Comparison of ENCODE assay signal across 28 cellular contexts in the genomic region with DNA sequence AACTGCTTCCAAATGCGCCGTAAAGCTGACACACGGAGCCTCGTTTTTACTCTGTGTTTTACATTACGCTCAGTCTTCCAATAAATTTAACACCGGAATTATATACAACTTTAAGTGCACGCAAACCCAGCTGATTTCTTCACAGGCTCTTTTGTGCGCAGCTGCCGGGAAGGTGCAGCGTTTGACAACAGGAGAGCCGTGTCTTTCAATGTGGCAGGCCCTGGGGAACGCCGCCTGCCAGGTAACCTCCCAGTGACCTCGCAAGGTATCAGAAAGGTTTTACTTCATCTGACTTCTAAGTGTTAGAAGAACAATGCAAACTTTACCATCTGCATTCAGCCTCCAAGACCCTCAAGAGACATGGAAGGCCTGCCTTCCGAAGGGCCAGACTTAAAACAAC. TPM values are rescaled to one million over a fixed set of nuclear protein-coding genes. Genes with fewer than 3 reads are reported as not detected.
DNase-seq lines count a peak whose midpoint lies in the region; ATAC-seq, FAIRE-seq and TF ChIP-seq lines count a peak whose summit lies in the region.
"Had no signal": no experiment of that assay in that cellular context is flagged by ENCODE, and none has a peak within 500 bp of the region (broad histone marks: within the 10 kb centered on the region; RNA-seq: fewer than 3 reads in every experiment).

No MANE protein-coding gene starts in this region.

- no peak for TF ChIP-seq RAD21 in HepG2 (CRISPR knock-in tag; IDR thresholded peaks at IDR 0.05)

- no peaks in the 10 kb centered on the region for H3K79me2 ChIP-seq in HepG2 (ENCODE audit: insufficient read depth, low read length)

- H3K27ac Mint-ChIP-seq in neural crest cell (ENCODE audit: unreplicated experiment), result peak overlapping the region; percentile 83
- H3K27ac Mint-ChIP-seq: CD8-positive, alpha-beta memory T cell had no signal

- H3K9me3 ChIP-seq in right lobe of liver (no peaks in the 10 kb centered on the region), HepG2 (ENCODE audit: low read length) (no peaks in the 10 kb centered on the region)
- H3K9me3 ChIP-seq: BE2C, MG63 had no signal

- H3K27ac ChIP-seq in right lobe of liver, result no peak overlapping the region
- H3K27ac ChIP-seq in HepG2 (ENCODE audit: extremely low read length, insufficient read depth, low read length), result no peak overlapping the region

- WGBS in right lobe of liver (ENCODE audit: insufficient coverage, low coverage, low lambda C conversion rate, missing lambda C conversion rate), result 79% methylated on average over 8 of the region's 15 CpGs
- 75% methylated on average over 15 of the region's 15 CpGs for WGBS in HepG2 (ENCODE audit: low lambda C conversion rate)

- FAIRE-seq in HepG2 (lab: Jason Lieb, UNC), result no peak
- FAIRE-seq: GM12878, H1 had no signal

- no peaks in the 10 kb centered on the region for H4K20me1 ChIP-seq in HepG2 (ENCODE audit: insufficient read depth, low read length)

- TF ChIP-seq CTCF in right lobe of liver (IDR thresholded peaks at IDR 0.05) (no peak), HepG2 (CRISPR knock-in tag; IDR thresholded peaks at IDR 0.05) (no peak), neural crest cell (conservative IDR thresholded peaks at IDR 0.05) (no peak)

- H3K4me2 ChIP-seq in HepG2 (ENCODE audit: low read depth, low read length), result no peak overlapping the region

- H3K9me3 Mint-ChIP-seq in neural crest cell, result peaks cover 2% of the 10 kb centered on the region

- H3K27me3 Mint-ChIP-seq in neural crest cell (ENCODE audit: low read depth), result no peaks in the 10 kb centered on the region
- H3K27me3 Mint-ChIP-seq: CD8-positive, alpha-beta memory T cell had no signal

- peaks cover 41% of the 10 kb centered on the region for H3K4me1 Mint-ChIP-seq in neural crest cell
- H3K4me1 Mint-ChIP-seq: CD14-positive monocyte; CD8-positive, alpha-beta memory T cell had no signal

- H3K4me3 Mint-ChIP-seq in neural crest cell, result no peak overlapping the region
- H3K4me3 Mint-ChIP-seq: CD14-positive monocyte; CD8-positive, alpha-beta memory T cell had no signal

- H3K4me1 ChIP-seq in right lobe of liver (peaks cover 0 to 29% (median 4%) of the 10 kb centered on the region in 4 donors), HepG2 (ENCODE audit: insufficient read depth, low read length) (no peaks in the 10 kb centered on the region)
- H3K4me1 ChIP-seq: BE2C had no signal

- DNase-seq in right lobe of liver (no peak), HepG2 (ENCODE audit: low spot score) (no peak), left lobe of liver (ENCODE audit: low spot score) (no peak), neural crest cell (ENCODE audit: low read depth, low spot score) (no peak), left ventricle myocardium superior (no peak), amygdala (lab: John Stamatoyannopoulos, UW) (no peak)
- DNase-seq in activated effector memory CD4-positive, alpha-beta T cell treated with anti-CD3 and anti-CD28 coated beads, Interleukin-2, amount 50 U/mL, for 16 hours, result no peak
- DNase-seq: 8988T; ACHN; BE2C; CD8-positive, alpha-beta memory T cell; DMS 273 treated with DMSO at 0.1 percent for 48 hours; DMS79; EL; GDM1; HCEC 1CT; KG1; MG63; NCI-H146; NCI-H2029; NCI-H446; NCI-H524 treated with DMSO at 0.1 percent for 48 hours; NCI-H774; PC-3 had no signal

- no peak for TF ChIP-seq EP300 in HepG2 (IDR thresholded peaks at IDR 0.05; ENCODE audit: low read depth in 2 of 2, low read length in 2 of 2)
- TF ChIP-seq EP300 in HepG2 (CRISPR knock-in tag; IDR thresholded peaks at IDR 0.05; ENCODE audit: borderline replicate concordance), result no peak

- peak; percentile 22 to 50 (median 30) for ATAC-seq in right lobe of liver
- no peak for ATAC-seq in HepG2
- peak; percentile 56 for ATAC-seq in left lobe of liver
- no peak for ATAC-seq in GM21825 (IDR thresholded peaks at IDR 0.05; ENCODE audit: unreplicated experiment)
- no peak for ATAC-seq in left ventricle myocardium superior
- ATAC-seq: GM12878, PC-3 had no signal

- CTCF ChIA-PET in HepG2 (lab: Yijun Ruan, JAX; ENCODE audit: low intra/inter-chr PET ratio, low total read pairs), result no interaction called here

- in situ Hi-C loops in HepG2 (cut with HindIII; ENCODE audit: extremely low pct_ligation_motif_present, low pct_unique_long_range_greater_than_20kb), result no loop called here

- no peak overlapping the region for H2AFZ ChIP-seq in HepG2 (ENCODE audit: low read length)

- no peaks in the 10 kb centered on the region for H3K27me3 ChIP-seq in right lobe of liver
- H3K27me3 ChIP-seq in HepG2 (ENCODE audit: control insufficient read depth in 1 of 2, insufficient read depth in 2 of 2, low read length in 2 of 2), result no peaks in the 10 kb centered on the region
- H3K27me3 ChIP-seq: BE2C, MG63 had no signal

- no TSS peak for BruUV-seq in HepG2 (replicated peaks; lab: Mats Ljungman, UMichigan)

- TF ChIP-seq POLR2A in right lobe of liver (IDR thresholded peaks at IDR 0.05) (no peak), HepG2 (IDR thresholded peaks at IDR 0.05; ENCODE audit: insufficient read depth in 1 of 2, low read depth in 2 of 2, low read length in 2 of 2) (no peak)

- H3K4me3 ChIP-seq in right lobe of liver (no peak overlapping the region), HepG2 (replicated peaks in 1 of 3; ENCODE audit: insufficient read depth in 1 of 3, low read depth in 2 of 3, low read length in 3 of 3) (no peak overlapping the region)
- H3K4me3 ChIP-seq: GM12878, MG63 had no signal

- no peak overlapping the region for H3K9ac ChIP-seq in HepG2 (ENCODE audit: insufficient read depth, low read depth, low read length)

- H3K36me3 ChIP-seq in right lobe of liver, result no peaks in the 10 kb centered on the region
- H3K36me3 ChIP-seq in HepG2 (replicated peaks in 1 of 2; ENCODE audit: control insufficient read depth in 1 of 2, insufficient read depth in 2 of 2, low read length in 2 of 2), result no peaks in the 10 kb centered on the region
- H3K36me3 ChIP-seq: BE2C, MG63 had no signal

- intact Hi-C loops in right lobe of liver (cut with DNase I) (no loop called here), HepG2 (cut with micrococcal nuclease; ENCODE audit: unreplicated experiment) (no loop called here), left ventricle myocardium superior (cut with micrococcal nuclease) (no loop called here)

- POLR2A ChIA-PET in HepG2 (lab: Yijun Ruan, JAX), result no interaction called here

- peaks cover 5% of the 10 kb centered on the region for H3K36me3 Mint-ChIP-seq in neural crest cell (ENCODE audit: low read depth)
- H3K36me3 Mint-ChIP-seq: CD14-positive monocyte; CD8-positive, alpha-beta memory T cell had no signal

TF ChIP-seq in HepG2, 621 proteins besides CTCF, POLR2A, EP300 and RAD21 (continues in another document):
- TF ChIP-seq NCOA2 (CRISPR knock-in tag; IDR thresholded peaks at IDR 0.05) (no peak), KAT7 (CRISPR knock-in tag; IDR thresholded peaks at IDR 0.05; ENCODE audit: borderline replicate concordance) (no peak), SP4 (CRISPR knock-in tag; IDR thresholded peaks at IDR 0.05) (no peak), ZNF674 (CRISPR knock-in tag; IDR thresholded peaks at IDR 0.05; ENCODE audit: low read depth) (no peak), SPEN (CRISPR knock-in tag; IDR thresholded peaks at IDR 0.05; ENCODE audit: low read depth) (no peak), MIER2 (CRISPR knock-in tag; IDR thresholded peaks at IDR 0.05) (no peak), SOX13 (IDR thresholded peaks at IDR 0.05) (no peak), SOX13 (CRISPR knock-in tag; conservative IDR thresholded peaks at IDR 0.05 in 1 of 2, IDR thresholded peaks at IDR 0.05 in 1 of 2) (no peak), BRCA1 (CRISPR knock-in tag; IDR thresholded peaks at IDR 0.05) (no peak), PAX8 (CRISPR knock-in tag; IDR thresholded peaks at IDR 0.05; ENCODE audit: borderline replicate concordance) (no peak), NCOA5 (CRISPR knock-in tag; IDR thresholded peaks at IDR 0.05) (no peak), MED1 (CRISPR knock-in tag; IDR thresholded peaks at IDR 0.05) (no peak), SUZ12 (IDR thresholded peaks at IDR 0.05; ENCODE audit: low read depth, low read length) (no peak), STAT5B (CRISPR knock-in tag; IDR thresholded peaks at IDR 0.05) (no peak)
- TF ChIP-seq, protein P1, sequence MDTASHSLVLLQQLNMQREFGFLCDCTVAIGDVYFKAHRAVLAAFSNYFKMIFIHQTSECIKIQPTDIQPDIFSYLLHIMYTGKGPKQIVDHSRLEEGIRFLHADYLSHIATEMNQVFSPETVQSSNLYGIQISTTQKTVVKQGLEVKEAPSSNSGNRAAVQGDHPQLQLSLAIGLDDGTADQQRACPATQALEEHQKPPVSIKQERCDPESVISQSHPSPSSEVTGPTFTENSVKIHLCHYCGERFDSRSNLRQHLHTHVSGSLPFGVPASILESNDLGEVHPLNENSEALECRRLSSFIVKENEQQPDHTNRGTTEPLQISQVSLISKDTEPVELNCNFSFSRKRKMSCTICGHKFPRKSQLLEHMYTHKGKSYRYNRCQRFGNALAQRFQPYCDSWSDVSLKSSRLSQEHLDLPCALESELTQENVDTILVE (CRISPR knock-in tag; IDR thresholded peaks at IDR 0.05), result no peak

RNA-seq across cellular contexts. Expression of a gene that starts 35.0 kb away (rescaled TPM):
- 10 to 100 TPM; 17.9 to 67.8 (median 42.8) TPM for total RNA-seq in right lobe of liver
- total RNA-seq in HepG2 (2016; rRNA removed; fragmentation: Illumina TruSeq; extraction: Trizol), result not detected in 2 replicates
- total RNA-seq in HepG2 (2016; cell fraction: cytosol; rRNA removed; fragmentation: Illumina TruSeq; extraction: Trizol; ENCODE audit: low read depth), result not detected in 2 replicates
- not detected in 2 replicates for total RNA-seq in HepG2 (2016; cell fraction: insoluble cytoplasmic fraction; rRNA removed; fragmentation: Illumina TruSeq; extraction: Trizol)
- total RNA-seq in HepG2 (2016; cell fraction: membrane; rRNA removed; fragmentation: Illumina TruSeq; extraction: Trizol), result not detected in 2 replicates
- total RNA-seq in HepG2 (2016; cell fraction: nucleus; rRNA removed; fragmentation: Illumina TruSeq; extraction: Trizol), result not detected in 2 replicates
- polyA plus RNA-seq in HepG2 (2011; rRNA removed), result not detected in 2 replicates
- polyA plus RNA-seq in HepG2 (2011; cell fraction: cytosol; rRNA removed), result not detected in 2 replicates
- polyA plus RNA-seq in HepG2 (2011; cell fraction: nucleus; rRNA removed), result not detected in 2 replicates
- polyA plus RNA-seq in HepG2 (2012), result not detected in 2 replicates
- not detected in 2 replicates for polyA plus RNA-seq in HepG2 (2016; cell fraction: cytosol; fragmentation: Illumina TruSeq; extraction: Trizol; ENCODE audit: low read depth)
- polyA plus RNA-seq in HepG2 (2016; cell fraction: insoluble cytoplasmic fraction; fragmentation: Illumina TruSeq; extraction: Trizol; ENCODE audit: low read depth), result not detected in 2 replicates
- polyA plus RNA-seq in HepG2 (2016; cell fraction: membrane; fragmentation: Illumina TruSeq; extraction: Trizol; ENCODE audit: low read depth), result not detected in 2 replicates
- polyA plus RNA-seq in HepG2 (2016; cell fraction: nucleus; fragmentation: Illumina TruSeq; extraction: Trizol; ENCODE audit: insufficient read depth, low read depth), result not detected in 2 replicates
- polyA minus RNA-seq in HepG2 (2011; rRNA and poly(A)+ RNA removed; ENCODE audit: low replicate concordance), result not detected in 2 replicates
- polyA minus RNA-seq in HepG2 (2011; cell fraction: cytosol; rRNA and poly(A)+ RNA removed), result not detected in 2 replicates
- not detected in 2 replicates for polyA minus RNA-seq in HepG2 (2011; cell fraction: nucleus; rRNA and poly(A)+ RNA removed)
- total RNA-seq in left lobe of liver, result 75.2 TPM
- total RNA-seq in neural crest cell, result 72.4 and 72.8 TPM in 2 replicates
- total RNA-seq in left ventricle myocardium superior, result 6.7 TPM
- total RNA-seq: CD8-positive, alpha-beta memory T cell; PC-3 had no signal
- polyA plus RNA-seq: CD14-positive monocyte; CD8-positive, alpha-beta memory T cell had no signal

Comparison
In these comparisons a context has a peak if more than half of its experiments do, and no peak if none do; other contexts are left out.
1. ATAC-seq: peak in right lobe of liver (4 of 4) and left lobe of liver (single experiment); none in HepG2 (single experiment), GM21825 (single experiment) and left ventricle myocardium superior (single experiment).